In genomic region chr7:92674379-92674778, GRCh38 we compare ENCODE assay signal across 11 cellular contexts.
DNase-seq lines count a peak whose midpoint lies in the region; ATAC-seq and TF ChIP-seq lines count a peak whose summit lies in the region.
"Had no signal": no experiment of that assay in that cellular context is flagged by ENCODE, and none has a peak within 500 bp of the region (broad histone marks: within the 10 kb centered on the region; RNA-seq: fewer than 3 reads in every experiment).

No MANE protein-coding gene starts in this region.

- ATAC-seq in GM21576 (IDR thresholded peaks at IDR 0.05; ENCODE audit: unreplicated experiment) (peak; percentile 77), HG03460 (IDR thresholded peaks at IDR 0.05; ENCODE audit: unreplicated experiment) (peak; percentile 66), activated B cell treated with CpG ODN at 0.5 μM for 24 hours (ENCODE audit: low read depth) (peak; percentile 34)

- intact Hi-C loops in activated B cell treated with CpG ODN at 0.5 μM for 24 hours (cut with micrococcal nuclease): loop anchor here (5.0 kb wide), 1 partner anchor 42 kb away; no protein-coding TSS in a partner anchor

- peaks cover 6% of the 10 kb centered on the region for H3K36me3 Mint-ChIP-seq in activated B cell treated with CpG ODN at 0.5 μM for 24 hours (ENCODE audit: low read depth)

- POLR2A ChIA-PET in activated B cell treated with CpG ODN at 0.5 μM for 24 hours (lab: Charles Lee): interaction anchor here (1.0 kb wide), 1 partner anchor 149 kb away, joined by 3 read pairs; no protein-coding TSS in a partner anchor

- H3K27ac Mint-ChIP-seq in activated B cell treated with CpG ODN at 0.5 μM for 24 hours: peak overlapping the region; percentile 43

- peak; percentile 91 for DNase-seq in NCI-H2107 treated with DMSO at 0.1 percent for 48 hours (lab: John Stamatoyannopoulos, UW; ENCODE audit: unreplicated experiment)
- no peak for DNase-seq in NCI-H2107 (lab: John Stamatoyannopoulos, UW)
- no peak for DNase-seq in activated B cell treated with CpG ODN at 0.5 μM for 24 hours
- no peak for DNase-seq in HT-29 (ENCODE audit: low spot score)
- no peak for DNase-seq in activated CD4-positive, CD25-positive, alpha-beta regulatory T cell (lab: John Stamatoyannopoulos, UW)
- DNase-seq in RKO (ENCODE audit: low spot score): no peak
- DNase-seq: esophagus squamous epithelium; left ventricle myocardium inferior; stimulated activated CD8-positive, alpha-beta memory T cell treated with anti-CD3 and anti-CD28 coated beads, Interleukin-4, amount 100 ng/mL, for 48 hours had no signal

- no peaks in the 10 kb centered on the region for H3K9me3 Mint-ChIP-seq in activated B cell treated with CpG ODN at 0.5 μM for 24 hours

- peaks cover 24% of the 10 kb centered on the region for H3K4me1 Mint-ChIP-seq in activated B cell treated with CpG ODN at 0.5 μM for 24 hours

- H3K4me3 Mint-ChIP-seq in activated B cell treated with CpG ODN at 0.5 μM for 24 hours: no peak overlapping the region

- CTCF ChIA-PET in activated B cell treated with CpG ODN at 0.5 μM for 24 hours (lab: Charles Lee): interaction anchor here (1.4 kb wide), 1 partner anchor 15 kb away, joined by 4 read pairs; no protein-coding TSS in a partner anchor

- no peaks in the 10 kb centered on the region for H3K27me3 Mint-ChIP-seq in activated B cell treated with CpG ODN at 0.5 μM for 24 hours

- no peak for TF ChIP-seq CTCF in activated B cell treated with CpG ODN at 0.5 μM for 24 hours (IDR thresholded peaks at IDR 0.05)
